In genomic region chr11:75384438-75385080, GRCh38 we compare ENCODE assay signal across 8 cellular contexts. TPM values are rescaled to one million over a fixed set of nuclear protein-coding genes. Genes with fewer than 3 reads are reported as not detected.
DNase-seq lines count a peak whose midpoint lies in the region; ATAC-seq and TF ChIP-seq lines count a peak whose summit lies in the region.

No MANE protein-coding gene starts in this region.

- peaks cover 23% of the 10 kb centered on the region for H3K4me1 Mint-ChIP-seq in activated CD4-positive, alpha-beta T cell treated with anti-CD3 and anti-CD28 coated beads, Interleukin-2, amount 10 ng/mL, durations not matched to agents 7 days and 5 days
- peaks cover 26% of the 10 kb centered on the region for H3K4me1 Mint-ChIP-seq in chondrocyte (ENCODE audit: low read depth)

- POLR2A ChIA-PET in AG04450 (lab: Yijun Ruan, JAX) = interaction anchor here (1.7 kb wide), 1 partner anchor 105 kb away, joined by 7 read pairs; no protein-coding TSS in a partner anchor
- POLR2A ChIA-PET in activated CD4-positive, alpha-beta T cell treated with anti-CD3 and anti-CD28 coated beads, Interleukin-2, amount 10 ng/mL, durations not matched to agents 7 days and 5 days (lab: Charles Lee) = no interaction called here

- ATAC-seq in left lobe of liver (peak; percentile 96), HG03439 (IDR thresholded peaks at IDR 0.05; ENCODE audit: unreplicated experiment) (no peak)

- H3K4me3 Mint-ChIP-seq in activated CD4-positive, alpha-beta T cell treated with anti-CD3 and anti-CD28 coated beads, Interleukin-2, amount 10 ng/mL, durations not matched to agents 7 days and 5 days = no peak overlapping the region
- H3K4me3 Mint-ChIP-seq in chondrocyte (ENCODE audit: unreplicated experiment) = peak overlapping the region; percentile 49

- CTCF ChIA-PET in AG04450 (lab: Charles Lee) = interaction anchor here (0.6 to 6.9 kb wide), 28 partner anchors 8 to 136 kb away, joined by 3 to 157 read pairs (median 4); partner anchors contain the start of gene ARRB1
- CTCF ChIA-PET in activated CD4-positive, alpha-beta T cell treated with anti-CD3 and anti-CD28 coated beads, Interleukin-2, amount 10 ng/mL, durations not matched to agents 7 days and 5 days (lab: Charles Lee) = interaction anchor here (0.5 to 6.1 kb wide), 12 partner anchors 9 to 149 kb away, joined by 3 to 44 read pairs (median 4); no protein-coding TSS in a partner anchor

- H3K27me3 ChIP-seq in AG04450 (ENCODE audit: control insufficient read depth, insufficient read depth, low read length) = no peaks in the 10 kb centered on the region

- TF ChIP-seq CTCF in AG04450 (IDR thresholded peaks at IDR 0.05; ENCODE audit: low read depth, low read length) (peak; percentile 99), GM20000 (IDR thresholded peaks at IDR 0.05; ENCODE audit: extremely low read depth, missing control alignments) (peak; percentile 91), chondrocyte (IDR thresholded peaks at IDR 0.05) (peak; percentile 99)

- no peak overlapping the region for H3K4me3 ChIP-seq in AG04450 (ENCODE audit: low read depth, low read length)

- no peaks in the 10 kb centered on the region for H3K9me3 Mint-ChIP-seq in activated CD4-positive, alpha-beta T cell treated with anti-CD3 and anti-CD28 coated beads, Interleukin-2, amount 10 ng/mL, durations not matched to agents 7 days and 5 days
- H3K9me3 Mint-ChIP-seq in chondrocyte (ENCODE audit: low read depth) = no peaks in the 10 kb centered on the region

- peaks cover 5% of the 10 kb centered on the region for H3K27me3 Mint-ChIP-seq in activated CD4-positive, alpha-beta T cell treated with anti-CD3 and anti-CD28 coated beads, Interleukin-2, amount 10 ng/mL, durations not matched to agents 7 days and 5 days
- H3K27me3 Mint-ChIP-seq in chondrocyte (ENCODE audit: low read depth) = no peaks in the 10 kb centered on the region

- H3K36me3 Mint-ChIP-seq in activated CD4-positive, alpha-beta T cell treated with anti-CD3 and anti-CD28 coated beads, Interleukin-2, amount 10 ng/mL, durations not matched to agents 7 days and 5 days (ENCODE audit: low read depth) = no peaks in the 10 kb centered on the region
- no peaks in the 10 kb centered on the region for H3K36me3 Mint-ChIP-seq in chondrocyte (ENCODE audit: low read depth)

- no peak overlapping the region for H3K27ac ChIP-seq in AG04450 (ENCODE audit: low read depth, low read length)

- no peak for DNase-seq in AG04450 (ENCODE audit: low read depth, low spot score)
- DNase-seq in GM20000 (ENCODE audit: low spot score) = peak; percentile 87
- peak; percentile 43 to 88 for DNase-seq in NCI-H526 (lab: John Stamatoyannopoulos, UW)
- DNase-seq in activated CD4-positive, alpha-beta T cell treated with anti-CD3 and anti-CD28 coated beads, Interleukin-2, amount 10 ng/mL, durations not matched to agents 7 days and 5 days = peak; percentile 76
- no peak for DNase-seq in chondrocyte (ENCODE audit: low spot score)
- peak; percentile 76 for DNase-seq in left lobe of liver (ENCODE audit: low spot score)
- peak; percentile 64 to 81 for DNase-seq in stimulated activated CD4-positive, alpha-beta T cell treated with anti-CD3 and anti-CD28 coated beads, Interleukin-4, amount 100 ng/mL, for 4 hours

- no peaks in the 10 kb centered on the region for H3K9me3 ChIP-seq in AG04450 (ENCODE audit: control insufficient read depth, insufficient read depth, low read length)

- H3K27ac Mint-ChIP-seq in activated CD4-positive, alpha-beta T cell treated with anti-CD3 and anti-CD28 coated beads, Interleukin-2, amount 10 ng/mL, durations not matched to agents 7 days and 5 days = peak overlapping the region; percentile 55
- no peak overlapping the region for H3K27ac Mint-ChIP-seq in chondrocyte (ENCODE audit: unreplicated experiment)

RNA-seq across cellular contexts. Expression of gene RPS3, which starts 14.8 kb away (rescaled TPM):
- 2,915 and 3,250 TPM in 2 replicates for polyA plus RNA-seq in AG04450 (2011; rRNA removed)
- 1,083 and 1,197 TPM in 2 replicates for polyA minus RNA-seq in AG04450 (2011; rRNA and poly(A)+ RNA removed)
- total RNA-seq in activated CD4-positive, alpha-beta T cell treated with anti-CD3 and anti-CD28 coated beads, Interleukin-2, amount 10 ng/mL, durations not matched to agents 7 days and 5 days = 1,000 to 10,000 TPM; 2,943 to 3,099 TPM
- total RNA-seq in chondrocyte (1,466 to 1,585 TPM (median 1,486 TPM) in 3 replicates), left lobe of liver (474 TPM)

RNA-seq across cellular contexts. Expression of gene ARRB1, which starts 33.1 kb away (rescaled TPM):
- 36.9 and 43.8 TPM in 2 replicates for polyA plus RNA-seq in AG04450 (2011; rRNA removed)
- 91.5 and 108 TPM in 2 replicates for polyA minus RNA-seq in AG04450 (2011; rRNA and poly(A)+ RNA removed)
- 10 to 100 TPM; 24.3 to 29.5 TPM for total RNA-seq in activated CD4-positive, alpha-beta T cell treated with anti-CD3 and anti-CD28 coated beads, Interleukin-2, amount 10 ng/mL, durations not matched to agents 7 days and 5 days
- 14.4 to 19.1 TPM (median 16.6 TPM) in 3 replicates for total RNA-seq in chondrocyte
- 9.3 TPM for total RNA-seq in left lobe of liver

RNA-seq across cellular contexts. Expression of gene KLHL35, which starts 48.4 kb away (rescaled TPM):
- polyA plus RNA-seq in AG04450 (2011; rRNA removed) = 0.81 and 1.0 TPM in 2 replicates
- polyA minus RNA-seq in AG04450 (2011; rRNA and poly(A)+ RNA removed) = 1.0 and 1.1 TPM in 2 replicates
- 1 to 10 TPM in 1 of 2 experiments, under 1 TPM in 1; 0.50 to 1.3 TPM for total RNA-seq in activated CD4-positive, alpha-beta T cell treated with anti-CD3 and anti-CD28 coated beads, Interleukin-2, amount 10 ng/mL, durations not matched to agents 7 days and 5 days
- total RNA-seq in chondrocyte = 6.3 to 12.5 TPM (median 10.1 TPM) in 3 replicates
- total RNA-seq in left lobe of liver = not detected

Comparison
In these comparisons a context has a peak if more than half of its experiments do, and no peak if none do; other contexts are left out.
1. DNase-seq: peak in GM20000 (single experiment), NCI-H526 (2 of 2), activated CD4-positive, alpha-beta T cell treated with anti-CD3 and anti-CD28 coated beads, Interleukin-2, amount 10 ng/mL, durations not matched to agents 7 days and 5 days (single experiment), left lobe of liver (single experiment) and stimulated activated CD4-positive, alpha-beta T cell treated with anti-CD3 and anti-CD28 coated beads, Interleukin-4, amount 100 ng/mL, for 4 hours (2 of 2); none in AG04450 (single experiment) and chondrocyte (single experiment).
2. Peak in every context shown above with its lines, with median percentiles within 50 percentile points of each other: CTCF ChIP-seq.